Comparison of ENCODE assay signal across 8 cellular contexts in the genomic region with DNA sequence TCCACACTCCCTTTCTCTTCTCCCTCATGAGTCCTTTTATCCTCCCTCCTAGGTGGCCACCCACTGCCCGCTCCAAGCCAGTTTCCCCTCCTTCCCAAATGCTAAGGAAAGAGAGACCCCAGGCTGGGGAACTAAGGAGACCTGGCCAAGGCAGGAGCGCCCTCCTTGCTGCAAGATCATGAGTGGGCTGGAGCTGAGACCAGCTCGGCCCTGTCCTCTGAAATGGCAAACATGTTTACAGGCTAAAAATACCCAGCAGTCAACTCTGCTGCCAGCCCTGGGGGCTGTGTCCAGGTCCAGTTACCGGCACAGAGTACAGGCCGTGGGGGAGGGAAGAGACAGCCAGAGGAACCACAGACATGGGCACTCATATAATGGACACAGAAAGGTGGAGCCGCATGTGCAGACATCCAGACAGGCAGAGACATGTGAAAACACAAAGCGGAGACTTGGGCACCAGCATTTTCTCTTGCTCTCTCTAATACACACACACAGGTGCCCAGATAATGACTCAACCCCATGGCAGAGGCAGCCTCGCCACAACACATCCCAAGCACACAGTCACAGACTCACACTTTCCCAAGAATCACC. TPM values are rescaled to one million over a fixed set of nuclear protein-coding genes. Genes with fewer than 3 reads are reported as not detected.
DNase-seq lines count a peak whose midpoint lies in the region; ATAC-seq and TF ChIP-seq lines count a peak whose summit lies in the region.

No MANE protein-coding gene starts in this region.

- H3K9me3 Mint-ChIP-seq in T-helper 1 cell treated with Interleukin-12 subunit alpha and Interleukin-12 subunit beta and Interleukin-4 antibody, amounts not matched to agents 30 μg/mL and 1 μg/mL, for 36 hours, result no peaks in the 10 kb centered on the region

- H3K36me3 Mint-ChIP-seq in T-helper 1 cell treated with Interleukin-12 subunit alpha and Interleukin-12 subunit beta and Interleukin-4 antibody, amounts not matched to agents 30 μg/mL and 1 μg/mL, for 36 hours (ENCODE audit: low read depth), result peaks cover 13% of the 10 kb centered on the region

- dilution Hi-C loops in mammary epithelial cell (cut with HindIII; ENCODE audit: low sequenced_read_pairs), result no loop called here

- TF ChIP-seq POLR2A in GM18505 (IDR thresholded peaks at IDR 0.05; ENCODE audit: borderline replicate concordance, extremely low read depth, insufficient read depth, insufficient read length), result no peak

- H3K4me1 ChIP-seq in mammary epithelial cell (ENCODE audit: insufficient read depth, low read length) (peaks cover 39% of the 10 kb centered on the region), thymus (ENCODE audit: control insufficient read depth, insufficient read depth, low read length) (peaks cover 15% of the 10 kb centered on the region)

- H3K9me3 ChIP-seq in mammary epithelial cell (replicated peaks; ENCODE audit: insufficient read depth, low read length) (no peaks in the 10 kb centered on the region), thymus (ENCODE audit: control insufficient read depth) (no peaks in the 10 kb centered on the region)

- peaks cover 50% of the 10 kb centered on the region for H3K4me1 Mint-ChIP-seq in T-helper 1 cell treated with Interleukin-12 subunit alpha and Interleukin-12 subunit beta and Interleukin-4 antibody, amounts not matched to agents 30 μg/mL and 1 μg/mL, for 36 hours (ENCODE audit: low read depth)

- no TSS peak for BruUV-seq in mammary epithelial cell (replicated peaks; lab: Mats Ljungman, UMichigan)

- peak overlapping the region; percentile 75 for H3K27ac ChIP-seq in mammary epithelial cell (ENCODE audit: insufficient read depth, low read depth, low read length)
- peak overlapping the region; percentile 50 for H3K27ac ChIP-seq in thymus (ENCODE audit: low read depth)

- H3K36me3 ChIP-seq in mammary epithelial cell (ENCODE audit: insufficient read depth, low read length) (no peaks in the 10 kb centered on the region), thymus (ENCODE audit: control insufficient read depth, insufficient read depth) (no peaks in the 10 kb centered on the region)

- H3K9ac ChIP-seq in mammary epithelial cell (ENCODE audit: insufficient read depth, low read length), result peak overlapping the region; percentile 78

- H2AFZ ChIP-seq in mammary epithelial cell (ENCODE audit: low read depth, low read length), result peak overlapping the region; percentile 8

- 0% methylated on average over 8 of the region's 8 CpGs for WGBS in mammary epithelial cell (ENCODE audit: low coverage, missing lambda C conversion rate)
- WGBS in thymus, result 85% methylated on average over 8 of the region's 8 CpGs

- peaks cover 17% of the 10 kb centered on the region for H3K27me3 Mint-ChIP-seq in T-helper 1 cell treated with Interleukin-12 subunit alpha and Interleukin-12 subunit beta and Interleukin-4 antibody, amounts not matched to agents 30 μg/mL and 1 μg/mL, for 36 hours (ENCODE audit: low read depth)

- peaks cover 55% of the 10 kb centered on the region for H3K79me2 ChIP-seq in mammary epithelial cell (ENCODE audit: insufficient read depth, low read length)

- no peaks in the 10 kb centered on the region for H3K27me3 ChIP-seq in mammary epithelial cell (ENCODE audit: insufficient read depth, low read length)
- H3K27me3 ChIP-seq in thymus (ENCODE audit: control insufficient read depth, insufficient read depth), result peaks cover 47% of the 10 kb centered on the region

- H3K4me3 ChIP-seq in mammary epithelial cell (replicated peaks in 1 of 3; ENCODE audit: insufficient read depth in 1 of 3, low read depth in 2 of 3, low read length in 3 of 3) (peak overlapping the region; percentile 82 to 99 (median 91)), thymus (ENCODE audit: low read length) (no peak overlapping the region)

- no peaks in the 10 kb centered on the region for H4K20me1 ChIP-seq in mammary epithelial cell (ENCODE audit: insufficient read depth, low read length)

- CTCF ChIA-PET in mammary epithelial cell (lab: Charles Lee; ENCODE audit: low non-redundant PET), result interaction anchor here (0.6 to 0.9 kb wide), 4 partner anchors 10 to 153 kb away, joined by 3 to 8 read pairs (median 4); no protein-coding TSS in a partner anchor

- in situ Hi-C loops in mammary epithelial cell (cut with MboI; ENCODE audit: low sequenced_read_pairs in 2 of 2), result no loop called here

- peak overlapping the region; percentile 76 for H3K27ac Mint-ChIP-seq in T-helper 1 cell treated with Interleukin-12 subunit alpha and Interleukin-12 subunit beta and Interleukin-4 antibody, amounts not matched to agents 30 μg/mL and 1 μg/mL, for 36 hours

- intact Hi-C loops in mammary epithelial cell (cut with micrococcal nuclease), result no loop called here

- no peak for DNase-seq in T-helper 1 cell
- peak; percentile 97 for DNase-seq in mammary epithelial cell
- DNase-seq in left kidney (ENCODE audit: low read depth, low spot score), result peak; percentile 82
- no peak for DNase-seq in stimulated activated CD4-positive, alpha-beta T cell treated with anti-CD3 and anti-CD28 coated beads, Interleukin-4, amount 100 ng/mL, for 4 hours

- H3K4me3 Mint-ChIP-seq in T-helper 1 cell treated with Interleukin-12 subunit alpha and Interleukin-12 subunit beta and Interleukin-4 antibody, amounts not matched to agents 30 μg/mL and 1 μg/mL, for 36 hours, result peak overlapping the region; percentile 71

- peak overlapping the region; percentile 99 for H3K4me2 ChIP-seq in mammary epithelial cell (ENCODE audit: insufficient read depth, low read depth, low read length)

- no peak for TF ChIP-seq CTCF in mammary epithelial cell (conservative IDR thresholded peaks at IDR 0.05 in 1 of 2, IDR thresholded peaks at IDR 0.05 in 1 of 2; ENCODE audit: extremely low read depth in 1 of 2, insufficient read depth in 1 of 2, low read depth in 1 of 2, low read length in 2 of 2)

- ATAC-seq in HG03135 (IDR thresholded peaks at IDR 0.05; ENCODE audit: unreplicated experiment) (no peak), GM18505 (IDR thresholded peaks at IDR 0.05; ENCODE audit: unreplicated experiment) (no peak)

RNA-seq across cellular contexts. Expression of gene AHNAK, which starts 1.2 kb away (rescaled TPM):
- 100 to 1,000 TPM; 494 to 702 TPM for total RNA-seq in mammary epithelial cell
- 130 TPM for polyA plus RNA-seq in mammary epithelial cell
- polyA minus RNA-seq in mammary epithelial cell, result 1,418 TPM
- 35.8 TPM for polyA plus RNA-seq in thymus

RNA-seq across cellular contexts. Expression of gene EEF1G, which starts 25.9 kb away (rescaled TPM):
- total RNA-seq in mammary epithelial cell, result 1,000 to 10,000 TPM; 1,183 to 1,218 TPM
- polyA plus RNA-seq in mammary epithelial cell (1,634 TPM), thymus (1,365 TPM)
- polyA minus RNA-seq in mammary epithelial cell, result 1,987 TPM

RNA-seq across cellular contexts. Expression of gene TUT1, which starts 43.5 kb away (rescaled TPM):
- 10 to 100 TPM in 1 of 2 donors, 1 to 10 TPM in 1; 7.8 to 18.5 TPM for total RNA-seq in mammary epithelial cell
- polyA plus RNA-seq in mammary epithelial cell, result 12.2 TPM
- polyA minus RNA-seq in mammary epithelial cell, result 11.7 TPM
- 25.3 TPM for polyA plus RNA-seq in thymus

RNA-seq across cellular contexts. Expression of gene MTA2, which starts 53.9 kb away (rescaled TPM):
- 100 to 1,000 TPM; 157 to 169 TPM for total RNA-seq in mammary epithelial cell
- polyA plus RNA-seq in mammary epithelial cell, result 39.3 TPM
- 227 TPM for polyA minus RNA-seq in mammary epithelial cell
- 79.3 TPM for polyA plus RNA-seq in thymus

Comparison
In these comparisons a context has a peak if more than half of its experiments do, and no peak if none do; other contexts are left out.
1. DNase-seq: peak in mammary epithelial cell (single experiment) and left kidney (single experiment); none in T-helper 1 cell (0 of 5) and stimulated activated CD4-positive, alpha-beta T cell treated with anti-CD3 and anti-CD28 coated beads, Interleukin-4, amount 100 ng/mL, for 4 hours (0 of 2).